ENCODE assay signal across 8 cellular contexts in the genomic region with DNA sequence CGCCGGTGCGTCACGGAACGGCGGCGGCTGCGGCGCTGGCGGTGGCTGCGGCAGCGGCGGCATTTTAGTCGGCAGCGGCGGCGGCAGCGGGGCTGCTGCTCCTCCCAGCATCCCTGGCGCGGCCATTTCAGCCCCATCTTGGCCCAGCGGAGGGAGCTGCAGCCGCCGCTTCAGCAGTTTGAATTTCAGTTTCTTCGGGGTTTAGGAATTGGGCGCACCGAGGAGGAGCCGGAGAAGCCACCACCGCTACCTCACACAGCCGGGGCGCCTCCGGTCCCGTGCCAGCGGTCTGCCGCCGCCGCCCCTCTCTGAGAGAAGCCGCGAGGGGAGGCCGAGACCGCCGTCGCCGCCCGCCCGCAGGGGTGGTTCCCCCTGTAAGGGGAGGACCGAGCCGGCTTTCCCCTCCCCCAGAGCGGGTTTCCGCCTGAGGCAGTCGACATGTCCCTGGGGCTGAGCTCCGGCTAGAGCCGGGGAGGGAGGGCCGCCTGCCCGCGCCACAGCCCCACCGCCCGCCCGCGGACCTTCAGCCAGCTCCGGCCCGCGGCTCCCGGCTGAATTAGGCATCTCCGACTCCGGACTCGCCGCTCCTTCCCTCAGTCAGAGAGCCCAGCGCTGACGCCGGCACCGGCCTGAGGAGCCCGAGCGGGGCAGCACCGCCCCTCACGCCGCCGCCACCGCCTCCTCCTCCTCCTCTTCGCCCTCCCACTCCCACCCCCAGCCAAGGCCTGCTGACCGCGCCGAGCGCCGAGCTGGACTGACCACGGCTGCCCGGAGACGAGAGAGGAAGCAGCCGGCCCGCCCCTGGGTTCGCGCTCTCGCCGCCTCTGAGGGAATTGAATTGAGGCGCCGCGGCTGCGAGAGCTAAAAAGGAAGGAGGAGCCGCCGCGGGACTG. TPM values are rescaled to one million over a fixed set of nuclear protein-coding genes. Genes with fewer than 3 reads are reported as not detected.
DNase-seq lines count a peak whose midpoint lies in the region; ATAC-seq, FAIRE-seq and TF ChIP-seq lines count a peak whose summit lies in the region.

A gene (plus strand): TSS at position 67 of the 893 bp plus-strand sequence. CDS start 1,053 bp downstream, outside the sequence.

- H3K79me2 ChIP-seq in HepG2 (ENCODE audit: insufficient read depth, low read length): peaks cover 43% of the 10 kb centered on the region

- FAIRE-seq in HepG2 (lab: Jason Lieb, UNC): no peak

- peak; percentile 65 for ATAC-seq in HG03439 (IDR thresholded peaks at IDR 0.05; ENCODE audit: unreplicated experiment)
- ATAC-seq in HepG2: peak; percentile 80

- H3K27ac ChIP-seq in HepG2 (ENCODE audit: extremely low read length, insufficient read depth, low read length): peak within 1 kb of the TSS; percentile 99

- H3K36me3 ChIP-seq in HepG2 (replicated peaks in 1 of 2; ENCODE audit: control insufficient read depth in 1 of 2, insufficient read depth in 2 of 2, low read length in 2 of 2): no peaks in the 10 kb centered on the region

- H2AFZ ChIP-seq in HepG2 (ENCODE audit: low read length): peak within 1 kb of the TSS; percentile 93

- peak; percentile 70 to 84; a peak in 3 of 4 replicates for TF ChIP-seq POLR2A in HepG2 (IDR thresholded peaks at IDR 0.05; ENCODE audit: insufficient read depth in 1 of 2, low read depth in 2 of 2, low read length in 2 of 2)

- intact Hi-C loops in HepG2 (cut with micrococcal nuclease; ENCODE audit: unreplicated experiment): loop anchor here (2.0 to 10.0 kb wide), 3 partner anchors 36 to 356 kb away; a partner anchor contains a TSS

- TF ChIP-seq RAD21 in HepG2 (CRISPR knock-in tag; IDR thresholded peaks at IDR 0.05): peak; percentile 54; the same call in 1 of the 2 replicates

- TF ChIP-seq EP300 in HepG2 (IDR thresholded peaks at IDR 0.05; ENCODE audit: low read depth in 2 of 2, low read length in 2 of 2): no peak
- TF ChIP-seq EP300 in HepG2 (CRISPR knock-in tag; IDR thresholded peaks at IDR 0.05; ENCODE audit: borderline replicate concordance): no peak

- POLR2A ChIA-PET in HepG2 (lab: Yijun Ruan, JAX): interaction anchor here (0.7 to 2.3 kb wide), 10 partner anchors 9 to 770 kb away, joined by 3 to 10 read pairs (median 4); a partner anchor contains a TSS

- H3K9ac ChIP-seq in HepG2 (ENCODE audit: insufficient read depth, low read depth, low read length): peak within 1 kb of the TSS; percentile 90

- H3K4me2 ChIP-seq in HepG2 (ENCODE audit: low read depth, low read length): peak within 1 kb of the TSS; percentile 89

- peaks cover 9% of the 10 kb centered on the region for H3K4me1 ChIP-seq in HepG2 (ENCODE audit: insufficient read depth, low read length)

- peaks cover 41% of the 10 kb centered on the region for H4K20me1 ChIP-seq in HepG2 (ENCODE audit: insufficient read depth, low read length)

- BruUV-seq in HepG2 (replicated peaks; lab: Mats Ljungman, UMichigan): no TSS peak

- in situ Hi-C loops in HepG2 (cut with HindIII; ENCODE audit: extremely low pct_ligation_motif_present, low pct_unique_long_range_greater_than_20kb): no loop called here

- CTCF ChIA-PET in HepG2 (lab: Yijun Ruan, JAX; ENCODE audit: low intra/inter-chr PET ratio, low total read pairs): no interaction called here

- peak within 1 kb of the TSS; percentile 89 to 97 (median 90) for H3K4me3 ChIP-seq in HepG2 (replicated peaks in 1 of 3; ENCODE audit: insufficient read depth in 1 of 3, low read depth in 2 of 3, low read length in 3 of 3)

- TF ChIP-seq CTCF in HepG2 (CRISPR knock-in tag; IDR thresholded peaks at IDR 0.05): no peak

- DNase-seq in C1 segment of cervical spinal cord (lab: John Stamatoyannopoulos, UW) (peak; percentile 63 to 97 (median 90)), GM19238 (ENCODE audit: insufficient read length, low spot score) (peak; percentile 68), NCI-H526 treated with DMSO at 0.1 percent for 48 hours (lab: John Stamatoyannopoulos, UW) (peak; percentile 97), dedifferentiated amniotic fluid mesenchymal stem cell (ENCODE audit: extremely low spot score) (peak; percentile 92), HepG2 (ENCODE audit: low spot score) (peak; percentile 80)
- DNase-seq in activated CD4-positive, alpha-beta T cell treated with anti-CD3 and anti-CD28 coated beads, Interleukin-2, amount 50 U/mL, for 1 hour: peak; percentile 91
- peak; percentile 99 for DNase-seq in stimulated activated CD4-positive, alpha-beta T cell treated with anti-CD3 and anti-CD28 coated beads, Interleukin-4, amount 100 ng/mL, for 1 hour

- under 1% methylated on average over 31 of the region's 100 CpGs for WGBS in HepG2 (ENCODE audit: low lambda C conversion rate)

- H3K27me3 ChIP-seq in HepG2 (ENCODE audit: control insufficient read depth in 1 of 2, insufficient read depth in 2 of 2, low read length in 2 of 2): no peaks in the 10 kb centered on the region; a peak in 1 of 5 replicates

- H3K9me3 ChIP-seq in HepG2 (ENCODE audit: low read length): no peaks in the 10 kb centered on the region

TF ChIP-seq in HepG2, 621 proteins besides CTCF, POLR2A, EP300 and RAD21 (continues in another document):
- TF ChIP-seq ZNF546 (CRISPR knock-in tag; conservative IDR thresholded peaks at IDR 0.05): no peak
- TF ChIP-seq, protein P1, sequence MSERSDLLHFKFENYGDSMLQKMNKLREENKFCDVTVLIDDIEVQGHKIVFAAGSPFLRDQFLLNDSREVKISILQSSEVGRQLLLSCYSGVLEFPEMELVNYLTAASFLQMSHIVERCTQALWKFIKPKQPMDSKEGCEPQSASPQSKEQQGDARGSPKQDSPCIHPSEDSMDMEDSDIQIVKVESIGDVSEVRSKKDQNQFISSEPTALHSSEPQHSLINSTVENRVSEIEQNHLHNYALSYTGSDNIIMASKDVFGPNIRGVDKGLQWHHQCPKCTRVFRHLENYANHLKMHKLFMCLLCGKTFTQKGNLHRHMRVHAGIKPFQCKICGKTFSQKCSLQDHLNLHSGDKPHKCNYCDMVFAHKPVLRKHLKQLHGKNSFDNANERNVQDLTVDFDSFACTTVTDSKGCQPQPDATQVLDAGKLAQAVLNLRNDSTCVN (CRISPR knock-in tag; IDR thresholded peaks at IDR 0.05; ENCODE audit: borderline replicate concordance): peak; percentile 39; the same call in 1 of the 2 replicates
- no peak for TF ChIP-seq HOXA9 (CRISPR knock-in tag; IDR thresholded peaks at IDR 0.05; ENCODE audit: borderline replicate concordance)
- TF ChIP-seq ZSCAN29 (CRISPR knock-in tag; conservative IDR thresholded peaks at IDR 0.05): no peak
- TF ChIP-seq, protein P2, sequence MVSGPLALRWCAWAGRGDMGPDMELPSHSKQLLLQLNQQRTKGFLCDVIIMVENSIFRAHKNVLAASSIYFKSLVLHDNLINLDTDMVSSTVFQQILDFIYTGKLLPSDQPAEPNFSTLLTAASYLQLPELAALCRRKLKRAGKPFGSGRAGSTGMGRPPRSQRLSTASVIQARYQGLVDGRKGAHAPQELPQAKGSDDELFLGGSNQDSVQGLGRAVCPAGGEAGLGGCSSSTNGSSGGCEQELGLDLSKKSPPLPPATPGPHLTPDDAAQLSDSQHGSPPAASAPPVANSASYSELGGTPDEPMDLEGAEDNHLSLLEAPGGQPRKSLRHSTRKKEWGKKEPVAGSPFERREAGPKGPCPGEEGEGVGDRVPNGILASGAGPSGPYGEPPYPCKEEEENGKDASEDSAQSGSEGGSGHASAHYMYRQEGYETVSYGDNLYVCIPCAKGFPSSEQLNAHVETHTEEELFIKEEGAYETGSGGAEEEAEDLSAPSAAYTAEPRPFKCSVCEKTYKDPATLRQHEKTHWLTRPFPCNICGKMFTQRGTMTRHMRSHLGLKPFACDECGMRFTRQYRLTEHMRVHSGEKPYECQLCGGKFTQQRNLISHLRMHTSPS (CRISPR knock-in tag; IDR thresholded peaks at IDR 0.05; ENCODE audit: low read depth): 0 out of 2 replicates have a peak, but pooled peaks have one; percentile 38
- peak; percentile 59; the same call in 1 of the 2 replicates for TF ChIP-seq ARNTL (CRISPR knock-in tag; IDR thresholded peaks at IDR 0.05)
- peak; percentile 53; the same call in 1 of the 2 replicates for TF ChIP-seq ZSCAN21 (CRISPR knock-in tag; IDR thresholded peaks at IDR 0.05; ENCODE audit: borderline replicate concordance)
- peak; percentile 47; the same call in 1 of the 2 replicates for TF ChIP-seq SMYD3 (CRISPR knock-in tag; IDR thresholded peaks at IDR 0.05)
- no peak for TF ChIP-seq ZNF235 (CRISPR knock-in tag; IDR thresholded peaks at IDR 0.05; ENCODE audit: borderline replicate concordance)
- peak; percentile 91 for TF ChIP-seq HIVEP1 (CRISPR knock-in tag; IDR thresholded peaks at IDR 0.05)
- TF ChIP-seq, protein P3, sequence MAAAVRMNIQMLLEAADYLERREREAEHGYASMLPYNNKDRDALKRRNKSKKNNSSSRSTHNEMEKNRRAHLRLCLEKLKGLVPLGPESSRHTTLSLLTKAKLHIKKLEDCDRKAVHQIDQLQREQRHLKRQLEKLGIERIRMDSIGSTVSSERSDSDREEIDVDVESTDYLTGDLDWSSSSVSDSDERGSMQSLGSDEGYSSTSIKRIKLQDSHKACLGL (CRISPR knock-in tag; IDR thresholded peaks at IDR 0.05): 0 out of 2 replicates have a peak, but pooled peaks have one; percentile 7
- TF ChIP-seq SYNCRIP (IDR thresholded peaks at IDR 0.05; ENCODE audit: insufficient read depth, low read depth, low read length): no peak

RNA-seq across cellular contexts. Expression of the gene that starts here (rescaled TPM):
- 8.2 and 11.5 TPM in 2 replicates for total RNA-seq in HepG2 (2016; rRNA removed; fragmentation: Illumina TruSeq; extraction: Trizol)
- 0.79 and 0.81 TPM in 2 replicates for total RNA-seq in HepG2 (2016; cell fraction: cytosol; rRNA removed; fragmentation: Illumina TruSeq; extraction: Trizol; ENCODE audit: low read depth)
- total RNA-seq in HepG2 (2016; cell fraction: insoluble cytoplasmic fraction; rRNA removed; fragmentation: Illumina TruSeq; extraction: Trizol): 7.1 and 9.7 TPM in 2 replicates
- total RNA-seq in HepG2 (2016; cell fraction: membrane; rRNA removed; fragmentation: Illumina TruSeq; extraction: Trizol): 3.6 TPM in 2 replicates
- 16.7 and 18.7 TPM in 2 replicates for total RNA-seq in HepG2 (2016; cell fraction: nucleus; rRNA removed; fragmentation: Illumina TruSeq; extraction: Trizol)
- polyA plus RNA-seq in HepG2 (2011; rRNA removed): 4.6 and 5.5 TPM in 2 replicates
- polyA plus RNA-seq in HepG2 (2011; cell fraction: cytosol; rRNA removed): 1.6 and 2.1 TPM in 2 replicates
- polyA plus RNA-seq in HepG2 (2011; cell fraction: nucleus; rRNA removed): 4.8 and 5.0 TPM in 2 replicates
- 9.0 and 10.8 TPM in 2 replicates for polyA plus RNA-seq in HepG2 (2012)
- 0.38 and 0.61 TPM in 2 replicates for polyA plus RNA-seq in HepG2 (2016; cell fraction: cytosol; fragmentation: Illumina TruSeq; extraction: Trizol; ENCODE audit: low read depth)
- polyA plus RNA-seq in HepG2 (2016; cell fraction: insoluble cytoplasmic fraction; fragmentation: Illumina TruSeq; extraction: Trizol; ENCODE audit: low read depth): 11.1 and 16.7 TPM in 2 replicates
- 2.5 and 3.1 TPM in 2 replicates for polyA plus RNA-seq in HepG2 (2016; cell fraction: membrane; fragmentation: Illumina TruSeq; extraction: Trizol; ENCODE audit: low read depth)
- 24.7 and 29.1 TPM in 2 replicates for polyA plus RNA-seq in HepG2 (2016; cell fraction: nucleus; fragmentation: Illumina TruSeq; extraction: Trizol; ENCODE audit: insufficient read depth, low read depth)
- polyA minus RNA-seq in HepG2 (2011; rRNA and poly(A)+ RNA removed; ENCODE audit: low replicate concordance): 5.0 and 13.7 TPM in 2 replicates
- 10.4 and 11.1 TPM in 2 replicates for polyA minus RNA-seq in HepG2 (2011; cell fraction: cytosol; rRNA and poly(A)+ RNA removed)
- 44.8 and 57.3 TPM in 2 replicates for polyA minus RNA-seq in HepG2 (2011; cell fraction: nucleus; rRNA and poly(A)+ RNA removed)

Comparison
In these comparisons a context has a peak if more than half of its experiments do, and no peak if none do; other contexts are left out.
1. Peak in every context shown above with its lines: DNase-seq, ATAC-seq, H3K4me3 ChIP-seq and H3K27ac ChIP-seq.